Comparison of ENCODE assay signal across 8 cellular contexts in the genomic region with DNA sequence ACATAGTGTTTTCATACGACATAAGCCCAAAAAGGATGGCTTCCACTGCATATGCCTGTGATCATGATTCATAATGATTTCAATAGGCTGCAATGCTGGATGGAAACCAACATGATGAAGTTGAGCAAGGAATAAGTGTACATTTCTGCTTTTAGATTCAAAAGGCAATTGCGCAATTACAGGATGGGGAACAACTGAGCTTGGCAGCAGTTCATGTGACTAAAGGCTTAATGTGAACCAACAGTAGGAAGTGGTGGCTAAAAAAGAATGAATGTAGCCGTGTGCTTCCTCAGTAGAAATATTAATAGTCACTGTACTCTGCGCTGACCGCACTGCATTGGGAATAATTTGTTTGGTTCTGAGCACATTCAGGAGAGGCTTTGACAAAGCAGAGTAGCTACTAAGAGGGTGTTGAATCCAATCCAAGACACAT. TPM values are rescaled to one million over a fixed set of nuclear protein-coding genes. Genes with fewer than 3 reads are reported as not detected.
DNase-seq lines count a peak whose midpoint lies in the region; ATAC-seq and TF ChIP-seq lines count a peak whose summit lies in the region.

No MANE protein-coding gene starts in this region.

- TF ChIP-seq CTCF in PC-3 (conservative IDR thresholded peaks at IDR 0.05; ENCODE audit: low read depth, low read length), result no peak
- no peak for TF ChIP-seq CTCF in esophagus muscularis mucosa (IDR thresholded peaks at IDR 0.05)
- TF ChIP-seq CTCF in osteoblast (IDR thresholded peaks at IDR 0.05; ENCODE audit: extremely low read depth, low read depth, low read length), result no peak

- H3K4me2 ChIP-seq in PC-3 (ENCODE audit: low read length), result peak overlapping the region; percentile 69
- H3K4me2 ChIP-seq in osteoblast (ENCODE audit: insufficient read depth, low read length), result peak overlapping the region; percentile 62

- no TSS peak for BruUV-seq in PC-3 (replicated peaks; lab: Mats Ljungman, UMichigan)

- ATAC-seq in PC-3 (peak; percentile 96), HG02870 (IDR thresholded peaks at IDR 0.05; ENCODE audit: unreplicated experiment) (no peak), HG02852 (IDR thresholded peaks at IDR 0.05; ENCODE audit: unreplicated experiment) (no peak)

- no peaks in the 10 kb centered on the region for H3K27me3 ChIP-seq in PC-3 (ENCODE audit: low read length)
- no peaks in the 10 kb centered on the region for H3K27me3 ChIP-seq in esophagus muscularis mucosa
- H3K27me3 ChIP-seq in osteoblast (ENCODE audit: insufficient read depth, low read length), result no peaks in the 10 kb centered on the region
- no peaks in the 10 kb centered on the region for H3K27me3 ChIP-seq in HAP-1 (ENCODE audit: low read depth)

- H3K4me3 ChIP-seq in PC-3 (ENCODE audit: low read length) (peak overlapping the region; percentile 48; the same call in 1 of the 2 replicates), esophagus muscularis mucosa (no peak overlapping the region), osteoblast (ENCODE audit: insufficient read depth, low read length) (peak overlapping the region; percentile 41), HAP-1 (no peak overlapping the region)

- no peaks in the 10 kb centered on the region for H3K9me2 ChIP-seq in PC-3 (replicated peaks; ENCODE audit: low read length)

- CTCF ChIA-PET in PC-3 (lab: Charles Lee), result interaction anchor here (0.6 to 1.3 kb wide), 2 partner anchors 33 to 446 kb away, joined by 3 read pairs; no protein-coding TSS in a partner anchor

- peak overlapping the region; percentile 64 for H3K9ac ChIP-seq in PC-3 (ENCODE audit: low read length)

- H2AFZ ChIP-seq in PC-3 (ENCODE audit: low read length), result peak overlapping the region; percentile 66
- H2AFZ ChIP-seq in osteoblast (ENCODE audit: low read length), result peak overlapping the region; percentile 71

- H4K20me1 ChIP-seq in PC-3 (ENCODE audit: low read length) (no peaks in the 10 kb centered on the region), osteoblast (ENCODE audit: insufficient read depth, low read length) (no peaks in the 10 kb centered on the region)

- DNase-seq in CMK (ENCODE audit: low read depth), result peak; percentile 22
- peak; percentile 99 for DNase-seq in PC-3
- no peak for DNase-seq in esophagus muscularis mucosa (ENCODE audit: extremely low spot score)
- peak; percentile 92 for DNase-seq in osteoblast (ENCODE audit: insufficient read length, low spot score, missing footprints)
- no peak for DNase-seq in effector CD8-positive, alpha-beta T cell (lab: John Stamatoyannopoulos, UW)
- no peak for DNase-seq in HAP-1 (ENCODE audit: low spot score in 2 of 2)

- H3K36me3 ChIP-seq in PC-3 (ENCODE audit: low read depth, low read length) (no peaks in the 10 kb centered on the region), esophagus muscularis mucosa (no peaks in the 10 kb centered on the region), osteoblast (ENCODE audit: insufficient read depth, low read length) (no peaks in the 10 kb centered on the region), HAP-1 (replicated peaks) (no peaks in the 10 kb centered on the region)

- TF ChIP-seq POLR2A in esophagus muscularis mucosa (IDR thresholded peaks at IDR 0.05; ENCODE audit: low read depth), result no peak

- in situ Hi-C loops in HAP-1 (cut with MboI; ENCODE audit: low sequenced_read_pairs), result no loop called here

- H3K79me2 ChIP-seq in PC-3 (ENCODE audit: low read length) (no peaks in the 10 kb centered on the region), osteoblast (ENCODE audit: insufficient read depth, low read length) (no peaks in the 10 kb centered on the region)

- intact Hi-C loops in PC-3 (cut with micrococcal nuclease), result loop anchor here (1.0 to 2.0 kb wide), 2 partner anchors 33 to 51 kb away; partner anchors contain the start of gene SLC1A3
- intact Hi-C loops in esophagus muscularis mucosa (cut with DNase I), result no loop called here

- 14% methylated on average over 5 of the region's 5 CpGs for WGBS in esophagus muscularis mucosa

- H3K4me1 ChIP-seq in PC-3 (ENCODE audit: insufficient read depth, low read length), result peaks cover 44% of the 10 kb centered on the region
- H3K4me1 ChIP-seq in esophagus muscularis mucosa, result peaks cover 9 to 24% (median 11%) of the 10 kb centered on the region in 4 donors
- H3K4me1 ChIP-seq in osteoblast (ENCODE audit: insufficient read depth, low read length), result peaks cover 30% of the 10 kb centered on the region
- H3K4me1 ChIP-seq in HAP-1, result no peaks in the 10 kb centered on the region

- POLR2A ChIA-PET in PC-3 (lab: Charles Lee; ENCODE audit: unreplicated experiment), result no interaction called here

- H3F3A ChIP-seq in PC-3 (ENCODE audit: low read length, unreplicated experiment), result peaks cover 14% of the 10 kb centered on the region

- no peak for TF ChIP-seq EP300 in esophagus muscularis mucosa (IDR thresholded peaks at IDR 0.05)

- H3K9me3 ChIP-seq in PC-3 (ENCODE audit: low read length) (no peaks in the 10 kb centered on the region), esophagus muscularis mucosa (no peaks in the 10 kb centered on the region), osteoblast (ENCODE audit: low read depth, low read length) (no peaks in the 10 kb centered on the region), HAP-1 (no peaks in the 10 kb centered on the region)

- H3K27ac ChIP-seq in PC-3 (ENCODE audit: low read length) (peak overlapping the region; percentile 96), esophagus muscularis mucosa (replicated peaks in 1 of 4) (peak overlapping the region; percentile 2 to 52 (median 42)), osteoblast (ENCODE audit: low read depth, low read length) (peak overlapping the region; percentile 86)

RNA-seq across cellular contexts. Expression of gene SLC1A3, which starts 51.2 kb away (rescaled TPM):
- total RNA-seq in PC-3 (2014; rRNA removed) (23.2 and 24.7 TPM in 2 replicates), esophagus muscularis mucosa (10 to 100 TPM; 11.3 to 26.5 (median 21.2) TPM), osteoblast (45.2 and 76.9 TPM in 2 replicates)

Comparison
In these comparisons a context has a peak if more than half of its experiments do, and no peak if none do; other contexts are left out.
1. DNase-seq: peak in CMK (single experiment), PC-3 (single experiment) and osteoblast (single experiment); none in esophagus muscularis mucosa (single experiment), effector CD8-positive, alpha-beta T cell (single experiment) and HAP-1 (0 of 2).
2. H3K27ac ChIP-seq: peak in every context shown above with its lines; median percentile 96 in PC-3; 86 in osteoblast; 42 in esophagus muscularis mucosa.
3. H3K4me3 ChIP-seq: peak in PC-3 (single experiment) and osteoblast (single experiment); none in esophagus muscularis mucosa (0 of 4) and HAP-1 (single experiment).